Comparison of ENCODE assay signal across 8 cellular contexts in the genomic region with DNA sequence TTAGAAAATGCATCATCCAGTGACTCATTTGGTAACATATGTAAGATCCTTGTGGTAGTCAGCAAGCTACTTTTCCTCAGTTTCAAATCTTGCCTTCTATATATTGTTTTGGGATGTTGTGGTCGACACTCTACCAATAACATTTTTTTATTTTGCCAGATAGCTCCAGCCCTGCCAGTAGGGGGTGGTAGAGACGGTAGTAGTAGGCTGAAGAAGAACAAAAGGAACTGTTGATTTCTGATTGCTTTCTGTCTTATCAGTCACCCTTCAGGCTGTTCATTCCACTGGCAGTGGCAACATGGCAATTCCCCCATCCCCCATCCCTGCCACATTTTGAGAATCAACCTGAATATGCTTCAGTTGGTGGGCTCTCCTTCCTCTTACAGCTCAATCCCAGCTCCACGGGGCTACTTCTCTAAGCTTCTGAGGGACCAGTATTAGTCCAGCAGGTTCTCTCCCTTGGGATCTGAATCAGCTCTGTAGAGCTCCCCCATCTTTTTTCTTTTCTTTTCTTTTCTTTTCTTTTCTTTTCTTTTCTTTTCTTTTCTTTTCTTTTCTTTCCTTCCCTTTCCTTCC.
DNase-seq lines count a peak whose midpoint lies in the region; ATAC-seq and TF ChIP-seq lines count a peak whose summit lies in the region.

No MANE protein-coding gene starts in this region.

- CTCF ChIA-PET in MCF 10A (lab: Yijun Ruan, JAX): interaction anchor here (0.6 to 1.9 kb wide), 10 partner anchors 9 to 587 kb away, joined by 3 to 26 read pairs (median 4); no protein-coding TSS in a partner anchor

- DNase-seq in MCF 10A (ENCODE audit: unreplicated experiment): peak; percentile 59
- no peak for DNase-seq in breast epithelium (ENCODE audit: low spot score in 2 of 2)
- DNase-seq in M059J (ENCODE audit: low read depth): peak; percentile 21
- DNase-seq in brain microvascular endothelial cell: no peak
- DNase-seq in type B pancreatic cell (ENCODE audit: extremely low spot score, unreplicated experiment): no peak
- DNase-seq in head of caudate nucleus: no peak
- no peak for DNase-seq in NCI-H2196 (lab: John Stamatoyannopoulos, UW; ENCODE audit: unreplicated experiment)

- H3K9me3 Mint-ChIP-seq in MCF 10A (ENCODE audit: unreplicated experiment) (peaks cover 3% of the 10 kb centered on the region), type B pancreatic cell (no peaks in the 10 kb centered on the region)

- H3K36me3 ChIP-seq in breast epithelium (no peaks in the 10 kb centered on the region), brain microvascular endothelial cell (replicated peaks) (no peaks in the 10 kb centered on the region)

- in situ Hi-C loops in brain microvascular endothelial cell (cut with HindIII; ENCODE audit: low pct_ligation_motif_present, low sequenced_read_pairs): no loop called here

- BruUV-seq in MCF 10A (replicated peaks; lab: Mats Ljungman, UMichigan): no TSS peak

- H3K36me3 Mint-ChIP-seq in MCF 10A (ENCODE audit: insufficient read depth, unreplicated experiment) (no peaks in the 10 kb centered on the region), type B pancreatic cell (no peaks in the 10 kb centered on the region)

- no peaks in the 10 kb centered on the region for H3K27me3 Mint-ChIP-seq in MCF 10A (ENCODE audit: insufficient read depth, unreplicated experiment)
- H3K27me3 Mint-ChIP-seq in type B pancreatic cell: no peaks in the 10 kb centered on the region

- POLR2A ChIA-PET in MCF 10A (lab: Yijun Ruan, JAX): interaction anchor here (0.9 to 2.0 kb wide), 2 partner anchors 27 to 83 kb away, joined by 3 to 6 read pairs; no protein-coding TSS in a partner anchor

- no peak overlapping the region for H3K4me3 Mint-ChIP-seq in MCF 10A (ENCODE audit: unreplicated experiment)
- H3K4me3 Mint-ChIP-seq in type B pancreatic cell: no peak overlapping the region

- H3K4me1 ChIP-seq in breast epithelium: no peaks in the 10 kb centered on the region

- peak; percentile 36 for TF ChIP-seq CTCF in MCF 10A (IDR thresholded peaks at IDR 0.05; ENCODE audit: unreplicated experiment)
- TF ChIP-seq CTCF in breast epithelium (IDR thresholded peaks at IDR 0.05): no peak
- peak; percentile 53 for TF ChIP-seq CTCF in brain microvascular endothelial cell (IDR thresholded peaks at IDR 0.05; ENCODE audit: low read depth, low read length, missing control alignments)
- TF ChIP-seq CTCF in type B pancreatic cell (conservative IDR thresholded peaks at IDR 0.05): peak; percentile 52

- H3K27ac ChIP-seq in breast epithelium (no peak overlapping the region), brain microvascular endothelial cell (no peak overlapping the region)

- intact Hi-C loops in MCF 10A (cut with micrococcal nuclease) (loop anchor here (1.0 to 2.0 kb wide), 2 partner anchors 17 to 83 kb away; no protein-coding TSS in a partner anchor), breast epithelium (cut with DNase I; ENCODE audit: low total_unique reads) (no loop called here), head of caudate nucleus (cut with DNase I) (no loop called here)

- H3K4me3 ChIP-seq in breast epithelium: no peak overlapping the region
- H3K4me3 ChIP-seq in brain microvascular endothelial cell (ENCODE audit: low read depth, low read length): no peak overlapping the region

- peaks cover 8% of the 10 kb centered on the region for H3K4me1 Mint-ChIP-seq in MCF 10A (ENCODE audit: insufficient read depth, unreplicated experiment)
- no peaks in the 10 kb centered on the region for H3K4me1 Mint-ChIP-seq in type B pancreatic cell (ENCODE audit: unreplicated experiment)

- H3K9me3 ChIP-seq in breast epithelium: no peaks in the 10 kb centered on the region

- ATAC-seq in HG02759 (IDR thresholded peaks at IDR 0.05; ENCODE audit: unreplicated experiment): no peak

- no peaks in the 10 kb centered on the region for H3K27me3 ChIP-seq in breast epithelium
- no peaks in the 10 kb centered on the region for H3K27me3 ChIP-seq in brain microvascular endothelial cell (replicated peaks)

- TF ChIP-seq POLR2A in breast epithelium (IDR thresholded peaks at IDR 0.05): no peak

- H3K27ac Mint-ChIP-seq in MCF 10A (ENCODE audit: low read depth, unreplicated experiment) (peak overlapping the region; percentile 80), type B pancreatic cell (no peak overlapping the region)

Comparison
In these comparisons a context has a peak if more than half of its experiments do, and no peak if none do; other contexts are left out.
1. DNase-seq: peak in MCF 10A (single experiment) and M059J (single experiment); none in breast epithelium (0 of 2), brain microvascular endothelial cell (single experiment), type B pancreatic cell (single experiment), head of caudate nucleus (0 of 42) and NCI-H2196 (single experiment).
2. CTCF ChIP-seq: peak in MCF 10A (single experiment), brain microvascular endothelial cell (single experiment) and type B pancreatic cell (single experiment); none in breast epithelium (0 of 3).